ENCODE assay signal across 15 cellular contexts in genomic region chr6:129094147-129094546, GRCh38.
"Had no signal": no experiment of that assay in that cellular context is flagged by ENCODE, and none has a peak within 500 bp of the region (broad histone marks: within the 10 kb centered on the region; RNA-seq: fewer than 3 reads in every experiment).

No MANE protein-coding gene starts in this region.

- DNase-seq: cortex of kidney; effector memory CD4-positive, alpha-beta T cell; foreskin keratinocyte; heart right ventricle; kidney glomerular epithelial cell; lower lobe of right lung; small intestine; stimulated activated CD4-positive, alpha-beta T cell treated with anti-CD3 and anti-CD28 coated beads, Interleukin-12 subunit alpha, Interleukin-12 subunit beta, amount 100 ng/mL, for 4 hours; stimulated activated naive CD4-positive, alpha-beta T cell; stomach; thyroid gland had no signal

- H3K9me3 ChIP-seq: esophagus muscularis mucosa, heart right ventricle, lower lobe of right lung, stomach, thyroid gland had no signal

- H3K36me3 ChIP-seq: lower lobe of right lung, thyroid gland had no signal

- ATAC-seq: foreskin keratinocyte, left lobe of liver, lower lobe of right lung had no signal

- H3K4me3 ChIP-seq: esophagus muscularis mucosa, heart right ventricle, lower lobe of right lung, stomach, thyroid gland had no signal

- H3K27me3 ChIP-seq: esophagus muscularis mucosa, foreskin keratinocyte, heart right ventricle, stomach, thyroid gland had no signal

- H3K27ac ChIP-seq: epithelial cell of prostate, esophagus muscularis mucosa, foreskin keratinocyte, lower lobe of right lung, parathyroid adenoma, stomach, thyroid gland had no signal

- H3K4me1 ChIP-seq: foreskin keratinocyte, lower lobe of right lung, parathyroid adenoma, stomach, thyroid gland had no signal
